ENCODE assay signal across 13 cellular contexts in the genomic region with DNA sequence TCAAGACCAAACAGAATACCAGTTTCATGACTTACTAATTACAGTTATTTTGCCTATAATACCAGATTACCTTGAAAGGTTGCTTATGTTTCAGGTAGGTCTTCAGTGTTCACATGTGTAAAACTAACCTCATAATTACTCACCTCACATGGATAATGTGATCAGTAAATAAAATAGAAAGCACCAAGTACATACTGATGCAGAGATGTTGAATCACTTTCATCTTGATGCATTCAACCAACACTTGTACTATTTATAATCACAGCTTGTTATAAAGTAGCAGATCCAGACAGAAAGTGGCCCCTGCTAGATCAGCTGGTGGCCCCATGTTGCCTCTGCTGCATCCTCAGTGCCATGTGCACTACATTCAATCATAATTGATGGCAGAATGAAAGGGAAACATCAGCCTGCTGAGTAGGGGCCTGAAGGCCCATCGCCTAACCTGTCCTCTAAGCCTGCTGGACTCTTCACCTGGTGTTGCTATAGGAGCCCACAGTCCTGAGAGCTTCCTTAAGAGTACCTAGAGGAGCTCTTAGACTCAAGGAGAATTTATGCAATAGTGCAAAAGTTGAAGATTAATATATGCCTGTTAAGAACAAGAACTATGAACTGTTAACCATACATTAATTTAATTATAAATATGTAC.
DNase-seq lines count a peak whose midpoint lies in the region; ATAC-seq lines count a peak whose summit lies in the region.
"Had no signal": no experiment of that assay in that cellular context is flagged by ENCODE, and none has a peak within 500 bp of the region (broad histone marks: within the 10 kb centered on the region; RNA-seq: fewer than 3 reads in every experiment).

No MANE protein-coding gene starts in this region.

- peak; percentile 27 to 61 for ATAC-seq in activated T-cell treated with anti-CD3 and anti-CD28 coated beads, Interleukin-2, amount 50 U/mL, for 72 hours (replicated peaks in 1 of 2)
- ATAC-seq in stimulated activated effector memory CD8-positive, alpha-beta T cell treated with anti-CD3 and anti-CD28 coated beads, Interleukin-12 subunit alpha, Interleukin-12 subunit beta, amount 100 ng/mL, for 72 hours: peak; percentile 71
- ATAC-seq in HG02981 (IDR thresholded peaks at IDR 0.05; ENCODE audit: unreplicated experiment) (no peak), GM21447 (IDR thresholded peaks at IDR 0.05; ENCODE audit: unreplicated experiment) (no peak)
- ATAC-seq: HepG2 had no signal

- peaks cover 0 to 3% of the 10 kb centered on the region in 2 donors for H3K36me3 Mint-ChIP-seq in activated T-cell treated with anti-CD3 and anti-CD28 coated beads, Interleukin-2, amount 50 U/mL, for 72 hours (ENCODE audit: insufficient read depth in 2 of 2)
- H3K36me3 Mint-ChIP-seq in stimulated activated effector memory CD8-positive, alpha-beta T cell treated with anti-CD3 and anti-CD28 coated beads, Interleukin-12 subunit alpha, Interleukin-12 subunit beta, amount 100 ng/mL, for 72 hours: peaks cover 5% of the 10 kb centered on the region

- H3K4me3 Mint-ChIP-seq in activated T-cell treated with anti-CD3 and anti-CD28 coated beads, Interleukin-2, amount 50 U/mL, for 72 hours: no peak overlapping the region
- no peak overlapping the region for H3K4me3 Mint-ChIP-seq in stimulated activated effector memory CD8-positive, alpha-beta T cell treated with anti-CD3 and anti-CD28 coated beads, Interleukin-12 subunit alpha, Interleukin-12 subunit beta, amount 100 ng/mL, for 72 hours

- peak overlapping the region; percentile 77 for H3K27ac ChIP-seq in epithelial cell of prostate

- H3K9me3 Mint-ChIP-seq in activated T-cell treated with anti-CD3 and anti-CD28 coated beads, Interleukin-2, amount 50 U/mL, for 72 hours: no peaks in the 10 kb centered on the region
- no peaks in the 10 kb centered on the region for H3K9me3 Mint-ChIP-seq in stimulated activated effector memory CD8-positive, alpha-beta T cell treated with anti-CD3 and anti-CD28 coated beads, Interleukin-12 subunit alpha, Interleukin-12 subunit beta, amount 100 ng/mL, for 72 hours
- H3K9me3 Mint-ChIP-seq: activated naive CD4-positive, alpha-beta T cell treated with anti-CD3 and anti-CD28 coated beads, Interleukin-2, amount 50 U/mL, for 72 hours had no signal

- no peaks in the 10 kb centered on the region for H3K27me3 Mint-ChIP-seq in activated T-cell treated with anti-CD3 and anti-CD28 coated beads, Interleukin-2, amount 50 U/mL, for 72 hours (ENCODE audit: low read depth)

- peaks cover 36% of the 10 kb centered on the region for H3K4me1 Mint-ChIP-seq in activated T-cell treated with anti-CD3 and anti-CD28 coated beads, Interleukin-2, amount 50 U/mL, for 72 hours (ENCODE audit: low read depth)
- peaks cover 31% of the 10 kb centered on the region for H3K4me1 Mint-ChIP-seq in stimulated activated effector memory CD8-positive, alpha-beta T cell treated with anti-CD3 and anti-CD28 coated beads, Interleukin-12 subunit alpha, Interleukin-12 subunit beta, amount 100 ng/mL, for 72 hours

- DNase-seq in activated T-cell treated with anti-CD3 and anti-CD28 coated beads, Interleukin-2, amount 50 U/mL, for 72 hours: no peak
- no peak for DNase-seq in activated T-cell treated with anti-CD3 and anti-CD28 coated beads, Interleukin-2, amount 50 U/mL, for 1 hour
- DNase-seq in NCI-H2227 treated with DMSO at 0.1 percent for 48 hours (lab: John Stamatoyannopoulos, UW) (peak; percentile 26), epithelial cell of prostate (ENCODE audit: low read depth, low spot score) (no peak), DMS79 treated with DMSO at 0.1 percent for 48 hours (lab: John Stamatoyannopoulos, UW) (no peak)
- no peak for DNase-seq in stimulated activated effector memory CD8-positive, alpha-beta T cell treated with anti-CD3 and anti-CD28 coated beads, Interleukin-12 subunit alpha, Interleukin-12 subunit beta, amount 100 ng/mL, for 72 hours (ENCODE audit: low spot score in 2 of 2)
- DNase-seq: activated CD4-positive, alpha-beta T cell treated with anti-CD3 and anti-CD28 coated beads, Interleukin-2, amount 50 U/mL, for 48 hours; NCI-H1092 treated with DMSO at 0.1 percent for 48 hours; occipital lobe had no signal

- H3K27ac Mint-ChIP-seq in activated T-cell treated with anti-CD3 and anti-CD28 coated beads, Interleukin-2, amount 50 U/mL, for 72 hours: no peak overlapping the region
- H3K27ac Mint-ChIP-seq in stimulated activated effector memory CD8-positive, alpha-beta T cell treated with anti-CD3 and anti-CD28 coated beads, Interleukin-12 subunit alpha, Interleukin-12 subunit beta, amount 100 ng/mL, for 72 hours: no peak overlapping the region

Comparison
In these comparisons a context has a peak if more than half of its experiments do, and no peak if none do; other contexts are left out.
1. ATAC-seq: peak in activated T-cell treated with anti-CD3 and anti-CD28 coated beads, Interleukin-2, amount 50 U/mL, for 72 hours (2 of 2) and stimulated activated effector memory CD8-positive, alpha-beta T cell treated with anti-CD3 and anti-CD28 coated beads, Interleukin-12 subunit alpha, Interleukin-12 subunit beta, amount 100 ng/mL, for 72 hours (single experiment); none in HG02981 (single experiment) and GM21447 (single experiment).